ENCODE assay signal across 21 cellular contexts in the genomic region with DNA sequence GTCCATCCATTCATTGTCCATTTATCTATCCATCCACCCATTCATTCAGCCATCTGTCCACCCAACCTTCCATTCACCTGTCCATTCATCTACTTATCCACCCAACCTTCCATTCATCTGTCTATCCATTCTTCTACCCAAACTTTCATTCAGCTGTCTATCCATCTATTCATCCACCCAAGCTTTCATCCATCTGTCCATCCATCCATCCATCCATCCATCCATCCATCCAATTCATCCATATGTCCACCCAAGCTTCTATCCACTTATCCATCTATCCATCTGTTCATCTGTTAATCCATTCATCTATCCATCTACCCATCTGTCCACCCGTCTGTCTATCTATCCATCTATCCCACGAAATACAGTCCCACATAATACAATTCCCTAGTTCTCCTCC.
"Had no signal": no experiment of that assay in that cellular context is flagged by ENCODE, and none has a peak within 500 bp of the region (broad histone marks: within the 10 kb centered on the region; RNA-seq: fewer than 3 reads in every experiment).

No MANE protein-coding gene starts in this region.

- DNase-seq: Karpas-422, KG1, MG63, NCI-H1092, NCI-H1105 treated with DMSO at 0.1 percent for 48 hours, NCI-H1417 treated with DMSO at 0.1 percent for 48 hours, NCI-H146, NCI-H1694 treated with DMSO at 0.1 percent for 48 hours, NCI-H1930, NCI-H2081, NCI-H2107, NCI-H2227 treated with DMSO at 0.1 percent for 48 hours, NCI-H526, SHP77, SK-N-SH, SW 1271, T-cell had no signal

- H3K27me3 Mint-ChIP-seq: T-cell had no signal

- H3K27ac ChIP-seq: HL-60, RWPE1 had no signal

- H3K27ac Mint-ChIP-seq: T-cell; T-helper 1 cell treated with Interleukin-12 subunit alpha and Interleukin-12 subunit beta and Interleukin-4 antibody, amounts not matched to agents 30 μg/mL and 1 μg/mL, for 36 hours had no signal

- H3K9me3 ChIP-seq: MG63, SK-N-SH had no signal

- H3K4me3 ChIP-seq: MG63 had no signal

- H3K9me3 Mint-ChIP-seq: T-cell had no signal

- H3K36me3 ChIP-seq: MG63 had no signal

- H3K4me3 Mint-ChIP-seq: T-cell; T-helper 1 cell treated with Interleukin-12 subunit alpha and Interleukin-12 subunit beta and Interleukin-4 antibody, amounts not matched to agents 30 μg/mL and 1 μg/mL, for 36 hours had no signal

- ATAC-seq: Panc1, T-cell had no signal
